31 cellular contexts compared by ENCODE assay signal in genomic region chr13:75411924-75412537, GRCh38.
"Had no signal": no experiment of that assay in that cellular context is flagged by ENCODE, and none has a peak within 500 bp of the region (broad histone marks: within the 10 kb centered on the region; RNA-seq: fewer than 3 reads in every experiment).

No MANE protein-coding gene starts in this region.

- H3K36me3 Mint-ChIP-seq: activated naive CD4-positive, alpha-beta T cell treated with anti-CD3 and anti-CD28 coated beads, Interleukin-2, amount 50 U/mL, for 72 hours; T-cell had no signal

- H3K27ac ChIP-seq: SK-N-MC, VCaP had no signal

- H3K4me1 Mint-ChIP-seq: T-cell had no signal

- ATAC-seq: activated CD8-positive, alpha-beta T cell treated with anti-CD3 and anti-CD28 coated beads, Interleukin-2, amount 10 ng/mL, durations not matched to agents 7 days and 5 days; activated naive CD4-positive, alpha-beta T cell treated with anti-CD3 and anti-CD28 coated beads, Interleukin-2, amount 50 U/mL, for 72 hours; activated naive CD8-positive, alpha-beta T cell treated with anti-CD3 and anti-CD28 coated beads, Interleukin-2, amount 50 U/mL, for 24 hours; Panc1; Right ventricle myocardium inferior; T-cell had no signal

- DNase-seq: activated CD4-positive, alpha-beta T cell treated with anti-CD3 and anti-CD28 coated beads for 4 hours; activated CD4-positive, alpha-beta T cell treated with anti-CD3 and anti-CD28 coated beads, Interleukin-2, amount 50 U/mL, for 4 hours; activated CD8-positive, alpha-beta memory T cell treated with anti-CD3 and anti-CD28 coated beads, Interleukin-2, amount 50 U/mL, for 48 hours; activated CD8-positive, alpha-beta T cell treated with anti-CD3 and anti-CD28 coated beads, Interleukin-2, amount 10 ng/mL, durations not matched to agents 7 days and 5 days; activated effector memory CD4-positive, alpha-beta T cell treated with anti-CD3 and anti-CD28 coated beads, Interleukin-2, amount 50 U/mL, for 16 hours; activated naive CD4-positive, alpha-beta T cell treated with Interleukin-2 at 50 U/mL for 16 hours; activated naive CD8-positive, alpha-beta T cell treated with anti-CD3 and anti-CD28 coated beads, Interleukin-2, amount 50 U/mL, for 24 hours; activated T-cell treated with anti-CD3 and anti-CD28 coated beads, Interleukin-2, amount 50 U/mL, for 1 hour; amygdala; IMR-90; Kasumi-1; KBM-7; NCI-H1048; NCI-H1417; NCI-H1930; NCI-H2171; NCI-H2227 treated with DMSO at 0.1 percent for 48 hours; NCI-H446 treated with DMSO at 0.1 percent for 48 hours; NCI-H526; NCI-H82; OCI-M1; RPMI8226; T-cell; T-helper 2 cell; T1000 had no signal

- H3K27me3 Mint-ChIP-seq: brain had no signal

- H3K4me3 ChIP-seq: SK-N-MC had no signal

- H3K4me3 Mint-ChIP-seq: activated CD8-positive, alpha-beta T cell treated with anti-CD3 and anti-CD28 coated beads, Interleukin-2, amount 10 ng/mL, durations not matched to agents 7 days and 5 days; activated naive CD8-positive, alpha-beta T cell treated with anti-CD3 and anti-CD28 coated beads, Interleukin-2, amount 50 U/mL, for 24 hours; brain; T-cell had no signal

- H3K27ac Mint-ChIP-seq: activated CD8-positive, alpha-beta T cell treated with anti-CD3 and anti-CD28 coated beads, Interleukin-2, amount 10 ng/mL, durations not matched to agents 7 days and 5 days; activated naive CD4-positive, alpha-beta T cell treated with anti-CD3 and anti-CD28 coated beads, Interleukin-2, amount 50 U/mL, for 72 hours; activated naive CD8-positive, alpha-beta T cell treated with anti-CD3 and anti-CD28 coated beads, Interleukin-2, amount 50 U/mL, for 24 hours; brain; T-cell had no signal

- H3K9me3 Mint-ChIP-seq: activated naive CD8-positive, alpha-beta T cell treated with anti-CD3 and anti-CD28 coated beads, Interleukin-2, amount 50 U/mL, for 24 hours; T-cell had no signal
